12 cellular contexts compared by ENCODE assay signal in the genomic region with DNA sequence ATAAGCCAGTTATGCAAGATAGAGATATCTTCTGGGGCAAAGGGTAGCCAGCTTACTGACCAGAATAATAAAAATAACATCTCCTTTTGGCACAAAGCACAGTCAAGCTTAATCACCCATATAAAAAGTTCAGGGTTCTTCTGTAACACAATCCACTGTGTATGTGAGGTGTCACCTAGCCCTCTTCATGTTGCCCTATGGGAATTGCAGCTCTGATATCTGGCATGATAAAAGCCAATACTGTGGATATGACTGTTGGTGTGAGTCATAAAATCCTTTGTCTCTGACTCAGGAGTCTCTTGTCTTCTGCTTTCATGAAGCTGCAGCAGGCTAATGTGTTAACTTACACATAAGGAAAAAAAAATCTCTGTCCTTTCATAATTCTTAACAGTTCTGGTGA.
DNase-seq lines count a peak whose midpoint lies in the region; ATAC-seq and TF ChIP-seq lines count a peak whose summit lies in the region.
"Had no signal": no experiment of that assay in that cellular context is flagged by ENCODE, and none has a peak within 500 bp of the region (broad histone marks: within the 10 kb centered on the region; RNA-seq: fewer than 3 reads in every experiment).

No MANE protein-coding gene starts in this region.

- no peaks in the 10 kb centered on the region for H3K36me3 Mint-ChIP-seq in effector memory CD8-positive, alpha-beta T cell (ENCODE audit: insufficient read depth)
- H3K36me3 Mint-ChIP-seq in WTC11, result no peaks in the 10 kb centered on the region

- peak; percentile 74 for DNase-seq in AG04450 (ENCODE audit: low read depth, low spot score)
- peak; percentile 72 for DNase-seq in H4 (ENCODE audit: low spot score)
- DNase-seq in T1000 (lab: John Stamatoyannopoulos, UW), result peak; percentile 37
- peak; percentile 60 for DNase-seq in glomerular visceral epithelial cell (ENCODE audit: extremely low spot score)
- DNase-seq in activated CD8-positive, alpha-beta memory T cell treated with anti-CD3 and anti-CD28 coated beads for 24 hours, result no peak
- DNase-seq in effector memory CD8-positive, alpha-beta T cell, result no peak
- no peak for DNase-seq in esophagus squamous epithelium (lab: John Stamatoyannopoulos, UW)
- no peak for DNase-seq in WTC11 (ENCODE audit: low spot score)
- DNase-seq: colonic mucosa, NCI-H2081 treated with DMSO at 0.1 percent for 48 hours had no signal

- no peaks in the 10 kb centered on the region for H3K27me3 Mint-ChIP-seq in effector memory CD8-positive, alpha-beta T cell
- H3K27me3 Mint-ChIP-seq in WTC11 (ENCODE audit: low read depth), result no peaks in the 10 kb centered on the region

- POLR2A ChIA-PET in AG04450 (lab: Yijun Ruan, JAX) (no interaction called here), WTC11 (lab: Charles Lee) (no interaction called here)

- H3K36me3 ChIP-seq in esophagus squamous epithelium, result no peaks in the 10 kb centered on the region
- H3K36me3 ChIP-seq: colonic mucosa had no signal

- no peaks in the 10 kb centered on the region for H3K4me1 ChIP-seq in esophagus squamous epithelium
- H3K4me1 ChIP-seq: colonic mucosa had no signal

- no peak overlapping the region for H3K27ac ChIP-seq in AG04450 (ENCODE audit: low read depth, low read length)
- H3K27ac ChIP-seq in esophagus squamous epithelium, result no peak overlapping the region
- H3K27ac ChIP-seq: colonic mucosa, VCaP had no signal

- no peak overlapping the region for H3K4me3 ChIP-seq in AG04450 (ENCODE audit: low read depth, low read length)
- H3K4me3 ChIP-seq in esophagus squamous epithelium, result no peak overlapping the region
- H3K4me3 ChIP-seq: colonic mucosa had no signal

- H3K4me1 Mint-ChIP-seq in effector memory CD8-positive, alpha-beta T cell (ENCODE audit: low read depth in 2 of 2), result no peaks in the 10 kb centered on the region
- H3K4me1 Mint-ChIP-seq in WTC11, result no peaks in the 10 kb centered on the region

- intact Hi-C loops in esophagus squamous epithelium (cut with DNase I), result no loop called here

- H3K9me3 Mint-ChIP-seq in effector memory CD8-positive, alpha-beta T cell, result peaks cover 2 to 5% of the 10 kb centered on the region in 2 donors
- H3K9me3 Mint-ChIP-seq in WTC11, result no peaks in the 10 kb centered on the region

- H3K9me3 ChIP-seq in AG04450 (ENCODE audit: control insufficient read depth, insufficient read depth, low read length) (no peaks in the 10 kb centered on the region; the same call in 1 of the 2 replicates), esophagus squamous epithelium (no peaks in the 10 kb centered on the region)
- H3K9me3 ChIP-seq: colonic mucosa had no signal

- no peak overlapping the region for H3K4me3 Mint-ChIP-seq in effector memory CD8-positive, alpha-beta T cell
- H3K4me3 Mint-ChIP-seq in WTC11, result no peak overlapping the region

- no peak overlapping the region for H3K27ac Mint-ChIP-seq in effector memory CD8-positive, alpha-beta T cell
- no peak overlapping the region for H3K27ac Mint-ChIP-seq in WTC11

- TF ChIP-seq POLR2A in esophagus squamous epithelium (IDR thresholded peaks at IDR 0.05), result no peak

- TF ChIP-seq CTCF in AG04450 (IDR thresholded peaks at IDR 0.05; ENCODE audit: low read depth, low read length) (no peak), esophagus squamous epithelium (IDR thresholded peaks at IDR 0.05) (no peak), WTC11 (IDR thresholded peaks at IDR 0.05) (no peak)

- CTCF ChIA-PET in AG04450 (lab: Charles Lee), result no interaction called here
- CTCF ChIA-PET in WTC11 (lab: Charles Lee), result interaction anchor here (0.6 kb wide), 1 partner anchor 153 kb away, joined by 3 read pairs; no protein-coding TSS in a partner anchor

- no peak for ATAC-seq in effector memory CD8-positive, alpha-beta T cell (replicated peaks)
- no peak for ATAC-seq in WTC11
- ATAC-seq: HepG2 had no signal

- no peaks in the 10 kb centered on the region for H3K27me3 ChIP-seq in AG04450 (ENCODE audit: control insufficient read depth, insufficient read depth, low read length)
- no peaks in the 10 kb centered on the region for H3K27me3 ChIP-seq in esophagus squamous epithelium
- H3K27me3 ChIP-seq: colonic mucosa had no signal

TF ChIP-seq in WTC11, 78 proteins besides CTCF, POLR2A, EP300 and RAD21:
- TF ChIP-seq, protein P1, sequence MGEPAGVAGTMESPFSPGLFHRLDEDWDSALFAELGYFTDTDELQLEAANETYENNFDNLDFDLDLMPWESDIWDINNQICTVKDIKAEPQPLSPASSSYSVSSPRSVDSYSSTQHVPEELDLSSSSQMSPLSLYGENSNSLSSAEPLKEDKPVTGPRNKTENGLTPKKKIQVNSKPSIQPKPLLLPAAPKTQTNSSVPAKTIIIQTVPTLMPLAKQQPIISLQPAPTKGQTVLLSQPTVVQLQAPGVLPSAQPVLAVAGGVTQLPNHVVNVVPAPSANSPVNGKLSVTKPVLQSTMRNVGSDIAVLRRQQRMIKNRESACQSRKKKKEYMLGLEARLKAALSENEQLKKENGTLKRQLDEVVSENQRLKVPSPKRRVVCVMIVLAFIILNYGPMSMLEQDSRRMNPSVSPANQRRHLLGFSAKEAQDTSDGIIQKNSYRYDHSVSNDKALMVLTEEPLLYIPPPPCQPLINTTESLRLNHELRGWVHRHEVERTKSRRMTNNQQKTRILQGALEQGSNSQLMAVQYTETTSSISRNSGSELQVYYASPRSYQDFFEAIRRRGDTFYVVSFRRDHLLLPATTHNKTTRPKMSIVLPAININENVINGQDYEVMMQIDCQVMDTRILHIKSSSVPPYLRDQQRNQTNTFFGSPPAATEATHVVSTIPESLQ (CRISPR knock-in tag; IDR thresholded peaks at IDR 0.05), result no peak
- TF ChIP-seq, protein P2, sequence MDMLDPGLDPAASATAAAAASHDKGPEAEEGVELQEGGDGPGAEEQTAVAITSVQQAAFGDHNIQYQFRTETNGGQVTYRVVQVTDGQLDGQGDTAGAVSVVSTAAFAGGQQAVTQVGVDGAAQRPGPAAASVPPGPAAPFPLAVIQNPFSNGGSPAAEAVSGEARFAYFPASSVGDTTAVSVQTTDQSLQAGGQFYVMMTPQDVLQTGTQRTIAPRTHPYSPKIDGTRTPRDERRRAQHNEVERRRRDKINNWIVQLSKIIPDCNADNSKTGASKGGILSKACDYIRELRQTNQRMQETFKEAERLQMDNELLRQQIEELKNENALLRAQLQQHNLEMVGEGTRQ (CRISPR knock-in tag; IDR thresholded peaks at IDR 0.05), result no peak
- no peak for TF ChIP-seq CREB1 (CRISPR knock-in tag; IDR thresholded peaks at IDR 0.05)
- TF ChIP-seq TP53 (CRISPR knock-in tag; IDR thresholded peaks at IDR 0.05), result no peak
- no peak for TF ChIP-seq ZNF423 (CRISPR knock-in tag; IDR thresholded peaks at IDR 0.05)
- no peak for TF ChIP-seq ZBTB21 (CRISPR knock-in tag; IDR thresholded peaks at IDR 0.05; ENCODE audit: borderline replicate concordance)
- TF ChIP-seq, protein P3, sequence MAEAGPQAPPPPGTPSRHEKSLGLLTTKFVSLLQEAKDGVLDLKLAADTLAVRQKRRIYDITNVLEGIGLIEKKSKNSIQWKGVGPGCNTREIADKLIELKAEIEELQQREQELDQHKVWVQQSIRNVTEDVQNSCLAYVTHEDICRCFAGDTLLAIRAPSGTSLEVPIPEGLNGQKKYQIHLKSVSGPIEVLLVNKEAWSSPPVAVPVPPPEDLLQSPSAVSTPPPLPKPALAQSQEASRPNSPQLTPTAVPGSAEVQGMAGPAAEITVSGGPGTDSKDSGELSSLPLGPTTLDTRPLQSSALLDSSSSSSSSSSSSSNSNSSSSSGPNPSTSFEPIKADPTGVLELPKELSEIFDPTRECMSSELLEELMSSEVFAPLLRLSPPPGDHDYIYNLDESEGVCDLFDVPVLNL (CRISPR knock-in tag; IDR thresholded peaks at IDR 0.05; ENCODE audit: borderline replicate concordance, low read depth), result no peak
- no peak for TF ChIP-seq OVOL2 (CRISPR knock-in tag; IDR thresholded peaks at IDR 0.05; ENCODE audit: borderline replicate concordance)
- no peak for TF ChIP-seq FOXP1 (CRISPR knock-in tag; IDR thresholded peaks at IDR 0.05; ENCODE audit: borderline replicate concordance)
- TF ChIP-seq, protein P4, sequence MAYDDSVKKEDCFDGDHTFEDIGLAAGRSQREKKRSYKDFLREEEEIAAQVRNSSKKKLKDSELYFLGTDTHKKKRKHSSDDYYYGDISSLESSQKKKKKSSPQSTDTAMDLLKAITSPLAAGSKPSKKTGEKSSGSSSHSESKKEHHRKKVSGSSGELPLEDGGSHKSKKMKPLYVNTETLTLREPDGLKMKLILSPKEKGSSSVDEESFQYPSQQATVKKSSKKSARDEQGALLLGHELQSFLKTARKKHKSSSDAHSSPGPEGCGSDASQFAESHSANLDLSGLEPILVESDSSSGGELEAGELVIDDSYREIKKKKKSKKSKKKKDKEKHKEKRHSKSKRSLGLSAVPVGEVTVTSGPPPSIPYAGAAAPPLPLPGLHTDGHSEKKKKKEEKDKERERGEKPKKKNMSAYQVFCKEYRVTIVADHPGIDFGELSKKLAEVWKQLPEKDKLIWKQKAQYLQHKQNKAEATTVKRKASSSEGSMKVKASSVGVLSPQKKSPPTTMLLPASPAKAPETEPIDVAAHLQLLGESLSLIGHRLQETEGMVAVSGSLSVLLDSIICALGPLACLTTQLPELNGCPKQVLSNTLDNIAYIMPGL (CRISPR knock-in tag; IDR thresholded peaks at IDR 0.05), result no peak
- TF ChIP-seq ZNF138 (CRISPR knock-in tag; conservative IDR thresholded peaks at IDR 0.05), result no peak
- no peak for TF ChIP-seq KAT7 (CRISPR knock-in tag; IDR thresholded peaks at IDR 0.05; ENCODE audit: borderline replicate concordance)
- no peak for TF ChIP-seq MYBL2 (CRISPR knock-in tag; IDR thresholded peaks at IDR 0.05)
- no peak for TF ChIP-seq GRHL2 (CRISPR knock-in tag; IDR thresholded peaks at IDR 0.05; ENCODE audit: insufficient replicate concordance, severe bottlenecking)
TF ChIP-seq in WTC11: peak in this region for 0.

Comparison
In these comparisons a context has a peak if more than half of its experiments do, and no peak if none do; other contexts are left out.
1. DNase-seq: peak in AG04450 (single experiment), H4 (single experiment), T1000 (single experiment) and glomerular visceral epithelial cell (single experiment); none in activated CD8-positive, alpha-beta memory T cell treated with anti-CD3 and anti-CD28 coated beads for 24 hours (single experiment), effector memory CD8-positive, alpha-beta T cell (0 of 3), esophagus squamous epithelium (single experiment) and WTC11 (single experiment).